Comparison of ENCODE assay signal across 1 cellular context in genomic region chr17:40645291-40645690, GRCh38.
A peak's percentile ranks its signal among the peaks of the same experiment; 100 is the strongest.
TF ChIP-seq lines count a peak whose summit lies in the region.

No MANE protein-coding gene starts in this region.

TF ChIP-seq in GM12878, 131 proteins besides CTCF, POLR2A, EP300 and RAD21:
- no peak for TF ChIP-seq BACH1 (IDR thresholded peaks at IDR 0.05; ENCODE audit: borderline replicate concordance)
- TF ChIP-seq PKNOX1 (IDR thresholded peaks at IDR 0.05), result peak; percentile 72
- TF ChIP-seq ZNF384 (IDR thresholded peaks at IDR 0.05; ENCODE audit: borderline replicate concordance, low read depth, low read length), result peak; percentile 67; the same call in 1 of the 2 replicates
